In the genomic region with DNA sequence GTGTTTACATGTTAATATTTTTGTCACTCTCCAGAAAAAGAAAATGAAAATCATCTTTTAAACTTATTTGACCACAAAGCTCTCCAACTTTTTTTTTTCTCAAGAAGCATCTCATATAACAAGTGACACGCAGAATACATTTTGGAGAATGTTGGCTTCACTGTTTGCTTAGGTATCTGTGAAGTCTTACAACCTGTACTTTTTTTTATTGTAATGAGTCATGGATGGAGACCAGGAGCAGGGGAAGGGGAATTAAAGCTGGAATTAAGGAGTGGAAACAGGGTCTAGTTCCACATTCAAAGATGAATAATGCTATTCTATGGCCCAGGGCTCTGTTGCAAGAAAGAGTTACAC, we compare ENCODE assay signal across 25 cellular contexts.
"Had no signal": no experiment of that assay in that cellular context is flagged by ENCODE, and none has a peak within 500 bp of the region (broad histone marks: within the 10 kb centered on the region; RNA-seq: fewer than 3 reads in every experiment).

No MANE protein-coding gene starts in this region.

- H3K36me3 Mint-ChIP-seq: activated naive CD4-positive, alpha-beta T cell treated with anti-CD3 and anti-CD28 coated beads, Interleukin-2, amount 10 ng/mL, durations not matched to agents 7 days and 5 days; naive B cell; WTC11 had no signal

- H3K4me3 ChIP-seq: colonic mucosa, dorsolateral prefrontal cortex, lung, upper lobe of right lung had no signal

- H3K36me3 ChIP-seq: colonic mucosa, upper lobe of right lung had no signal

- H3K27ac Mint-ChIP-seq: activated naive CD4-positive, alpha-beta T cell treated with anti-CD3 and anti-CD28 coated beads, Interleukin-2, amount 10 ng/mL, durations not matched to agents 7 days and 5 days; naive B cell; T-helper 1 cell treated with Interleukin-12 subunit alpha and Interleukin-12 subunit beta and Interleukin-4 antibody, amounts not matched to agents 30 μg/mL and 1 μg/mL, for 36 hours; WTC11 had no signal

- H3K4me1 ChIP-seq: colonic mucosa, upper lobe of right lung had no signal

- H3K9me3 ChIP-seq: colonic mucosa, upper lobe of right lung had no signal

- H3K4me1 Mint-ChIP-seq: activated naive CD4-positive, alpha-beta T cell treated with anti-CD3 and anti-CD28 coated beads, Interleukin-2, amount 10 ng/mL, durations not matched to agents 7 days and 5 days; naive B cell had no signal

- DNase-seq: activated CD8-positive, alpha-beta memory T cell treated with anti-CD3 and anti-CD28 coated beads for 24 hours; activated CD8-positive, alpha-beta memory T cell treated with anti-CD3 and anti-CD28 coated beads, Interleukin-2, amount 50 U/mL, for 4 hours; activated naive CD4-positive, alpha-beta T cell treated with anti-CD3 and anti-CD28 coated beads, Interleukin-2, amount 10 ng/mL, durations not matched to agents 7 days and 5 days; activated T-cell treated with anti-CD3 and anti-CD28 coated beads, Interleukin-2, amount 50 U/mL, for 4 hours; amygdala; colonic mucosa; dorsolateral prefrontal cortex; effector memory CD8-positive, alpha-beta T cell; foreskin melanocyte; glutamatergic neuron; hippocampal formation; naive B cell; nucleus accumbens; retina; stimulated activated CD4-positive, alpha-beta T cell treated with anti-CD3 and anti-CD28 coated beads, Interleukin-2, amount 100 ng/mL, for 48 hours; stimulated activated CD8-positive, alpha-beta memory T cell treated with anti-CD3 and anti-CD28 coated beads, Interleukin-4, amount 100 ng/mL, for 48 hours; stimulated activated naive CD4-positive, alpha-beta T cell; T1000; upper lobe of right lung had no signal

- H3K27me3 ChIP-seq: colonic mucosa, dorsolateral prefrontal cortex, upper lobe of right lung had no signal

- H3K4me3 Mint-ChIP-seq: activated naive CD4-positive, alpha-beta T cell treated with anti-CD3 and anti-CD28 coated beads, Interleukin-2, amount 10 ng/mL, durations not matched to agents 7 days and 5 days; activated T-cell treated with anti-CD3 and anti-CD28 coated beads, Interleukin-2, amount 50 U/mL, for 4 hours; effector memory CD8-positive, alpha-beta T cell; naive B cell; T-helper 1 cell treated with Interleukin-12 subunit alpha and Interleukin-12 subunit beta and Interleukin-4 antibody, amounts not matched to agents 30 μg/mL and 1 μg/mL, for 36 hours; WTC11 had no signal

- H3K27ac ChIP-seq: colonic mucosa, dorsolateral prefrontal cortex, upper lobe of right lung had no signal

- H3K27me3 Mint-ChIP-seq: activated naive CD4-positive, alpha-beta T cell treated with anti-CD3 and anti-CD28 coated beads, Interleukin-2, amount 10 ng/mL, durations not matched to agents 7 days and 5 days had no signal

- H3K9me3 Mint-ChIP-seq: activated naive CD4-positive, alpha-beta T cell treated with anti-CD3 and anti-CD28 coated beads, Interleukin-2, amount 10 ng/mL, durations not matched to agents 7 days and 5 days; activated T-cell treated with anti-CD3 and anti-CD28 coated beads, Interleukin-2, amount 50 U/mL, for 4 hours; effector memory CD8-positive, alpha-beta T cell; WTC11 had no signal

- FAIRE-seq: bronchial epithelial cell, endothelial cell of umbilical vein had no signal

- ATAC-seq: activated T-cell treated with anti-CD3 and anti-CD28 coated beads, Interleukin-2, amount 50 U/mL, for 4 hours; effector memory CD8-positive, alpha-beta T cell; esophagus mucosa; upper lobe of right lung; WTC11 had no signal
